15 cellular contexts compared by ENCODE assay signal in the genomic region with DNA sequence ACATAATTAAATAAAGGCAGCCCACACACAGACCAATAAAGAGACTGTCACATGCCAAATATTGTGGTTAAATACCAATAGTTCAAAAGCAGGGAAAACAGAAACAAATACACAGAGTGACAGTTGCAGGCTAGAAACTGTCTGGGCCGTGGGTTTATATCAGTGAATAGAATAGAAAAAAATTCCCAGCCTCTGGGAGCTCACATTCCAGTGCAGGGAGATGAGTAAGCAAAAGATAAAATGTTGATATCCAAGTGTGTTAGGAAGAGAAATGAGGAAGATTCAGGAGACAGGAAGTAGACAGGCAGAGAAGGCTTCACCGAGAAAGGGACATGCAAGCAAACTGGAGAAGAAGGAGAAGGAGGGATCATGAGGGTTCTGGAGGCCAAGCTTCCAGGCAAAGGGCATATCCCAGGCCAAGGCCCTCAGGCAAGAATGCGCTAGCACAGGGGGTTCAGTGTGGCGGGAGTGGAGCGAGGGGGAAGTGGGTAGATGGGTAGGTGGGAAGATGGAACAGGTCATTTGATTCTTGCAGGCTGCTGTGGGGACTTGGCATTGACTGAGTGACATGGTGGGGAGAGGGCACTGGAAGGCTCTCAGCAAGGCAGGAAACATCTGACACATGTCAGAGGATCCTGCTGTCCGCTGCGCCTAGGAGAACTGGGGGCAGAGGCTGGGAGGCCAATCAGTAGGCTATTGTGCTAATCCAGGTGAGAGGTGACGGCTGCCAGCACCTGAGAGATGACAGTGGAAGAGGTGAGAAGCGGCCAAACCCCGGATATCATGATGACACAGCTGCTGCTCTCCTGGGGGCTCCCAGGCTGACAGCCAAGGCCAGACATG.
DNase-seq lines count a peak whose midpoint lies in the region; ATAC-seq and TF ChIP-seq lines count a peak whose summit lies in the region.
"Had no signal": no experiment of that assay in that cellular context is flagged by ENCODE, and none has a peak within 500 bp of the region (broad histone marks: within the 10 kb centered on the region; RNA-seq: fewer than 3 reads in every experiment).

No MANE protein-coding gene starts in this region.

- peak overlapping the region in 1 of 2 experiments; percentile 62 for H3K14ac ChIP-seq in mesenchymal stem cell (ENCODE audit: low read length in 2 of 2)

- H2AK5ac ChIP-seq in mesenchymal stem cell (ENCODE audit: low read length, severe bottlenecking) = no peak overlapping the region

- peak overlapping the region; percentile 14 for H3K9ac ChIP-seq in mesenchymal stem cell (ENCODE audit: low read length)

- no peak overlapping the region for H3K4me3 Mint-ChIP-seq in CD8-positive, alpha-beta T cell
- H3K4me3 Mint-ChIP-seq: activated naive CD8-positive, alpha-beta T cell treated with anti-CD3 and anti-CD28 coated beads for 36 hours; B cell; stimulated activated effector memory CD8-positive, alpha-beta T cell treated with anti-CD3 and anti-CD28 coated beads, Interleukin-12 subunit alpha, Interleukin-12 subunit beta, amount 100 ng/mL, for 72 hours; WTC11 had no signal

- peak overlapping the region; percentile 66 for H2BK15ac ChIP-seq in mesenchymal stem cell (ENCODE audit: low read depth, poor library complexity, severe bottlenecking)

- H3K4me2 ChIP-seq in mesenchymal stem cell (ENCODE audit: low read length, poor library complexity, severe bottlenecking) = no peak overlapping the region

- H3K27me3 ChIP-seq in adrenal gland (no peaks in the 10 kb centered on the region), mesenchymal stem cell (ENCODE audit: control insufficient read depth in 1 of 2, insufficient read depth in 1 of 2, low read length in 2 of 2) (peaks cover 8 to 9% of the 10 kb centered on the region in 2 experiments)
- H3K27me3 ChIP-seq in CD8-positive, alpha-beta T cell (ENCODE audit: insufficient read depth, low read length) = no peaks in the 10 kb centered on the region

- POLR2A ChIA-PET in CD8-positive, alpha-beta T cell (lab: Charles Lee) = no interaction called here

- ATAC-seq in GM19463 (IDR thresholded peaks at IDR 0.05; ENCODE audit: unreplicated experiment) = no peak
- ATAC-seq in CD8-positive, alpha-beta T cell = no peak
- ATAC-seq: PC-3; stimulated activated effector memory CD8-positive, alpha-beta T cell treated with anti-CD3 and anti-CD28 coated beads, Interleukin-12 subunit alpha, Interleukin-12 subunit beta, amount 100 ng/mL, for 72 hours; WTC11 had no signal

- CTCF ChIA-PET in CD8-positive, alpha-beta T cell (lab: Charles Lee) = no interaction called here

- H3K4me3 ChIP-seq in adrenal gland (peak overlapping the region in 1 of 4 donors; percentile 15), mesenchymal stem cell (ENCODE audit: insufficient read depth in 1 of 2, low read depth in 1 of 2, low read length in 2 of 2) (no peak overlapping the region)
- H3K4me3 ChIP-seq in CD8-positive, alpha-beta T cell (ENCODE audit: low read depth, low read length) = no peak overlapping the region
- H3K4me3 ChIP-seq: lung had no signal

- H3K4me1 Mint-ChIP-seq in CD8-positive, alpha-beta T cell (ENCODE audit: low read depth) = no peaks in the 10 kb centered on the region
- H3K4me1 Mint-ChIP-seq: activated naive CD8-positive, alpha-beta T cell treated with anti-CD3 and anti-CD28 coated beads for 36 hours; B cell had no signal

- H4K8ac ChIP-seq in mesenchymal stem cell (ENCODE audit: low read length) = peak overlapping the region; percentile 9

- H3K4me1 ChIP-seq in adrenal gland (replicated peaks in 1 of 2) = peaks cover 13 to 18% of the 10 kb centered on the region in 2 donors
- H3K4me1 ChIP-seq in mesenchymal stem cell (ENCODE audit: control insufficient read depth, insufficient read depth, low read depth, low read length) = peaks cover 6% of the 10 kb centered on the region
- H3K4me1 ChIP-seq in CD8-positive, alpha-beta T cell (ENCODE audit: insufficient read depth, low read length) = no peaks in the 10 kb centered on the region

- TF ChIP-seq CTCF in adrenal gland (IDR thresholded peaks at IDR 0.05) = no peak
- TF ChIP-seq CTCF in CD8-positive, alpha-beta T cell (IDR thresholded peaks at IDR 0.05) = no peak

- H2BK12ac ChIP-seq in mesenchymal stem cell (ENCODE audit: low read length in 2 of 2) = peak overlapping the region; percentile 29 to 73

- no peak for TF ChIP-seq POLR2A in adrenal gland (IDR thresholded peaks at IDR 0.05)

- peaks cover 14% of the 10 kb centered on the region for H3K27me3 Mint-ChIP-seq in CD8-positive, alpha-beta T cell (ENCODE audit: low read depth)
- H3K27me3 Mint-ChIP-seq: activated naive CD8-positive, alpha-beta T cell treated with anti-CD3 and anti-CD28 coated beads for 36 hours had no signal

- H2BK5ac ChIP-seq in mesenchymal stem cell (ENCODE audit: low read depth, low read length, poor library complexity, severe bottlenecking) = no peak overlapping the region

- no peak overlapping the region for H3K23ac ChIP-seq in mesenchymal stem cell (ENCODE audit: low read length in 2 of 2)

- H3K9me3 ChIP-seq in adrenal gland (replicated peaks in 1 of 3) (no peaks in the 10 kb centered on the region), mesenchymal stem cell (ENCODE audit: control insufficient read depth, low read length) (no peaks in the 10 kb centered on the region)
- H3K9me3 ChIP-seq in CD8-positive, alpha-beta T cell (ENCODE audit: low read length) = no peaks in the 10 kb centered on the region

- intact Hi-C loops in adrenal gland (cut with DNase I) = loop anchor here in 1 of 2 donors (10.0 kb wide), 1 partner anchor 55 kb away; no protein-coding TSS in a partner anchor
- intact Hi-C loops in CD8-positive, alpha-beta T cell (cut with DNase I, micrococcal nuclease) = no loop called here

- H3K27ac ChIP-seq in adrenal gland (peak overlapping the region in 4 of 5 donors; percentile 33 to 87 (median 62)), mesenchymal stem cell (ENCODE audit: low read length, poor library complexity, severe bottlenecking) (no peak overlapping the region)
- no peak overlapping the region for H3K27ac ChIP-seq in CD8-positive, alpha-beta T cell (ENCODE audit: low read depth, low read length)

- H3K4ac ChIP-seq in mesenchymal stem cell (ENCODE audit: low read depth in 1 of 2, low read length in 2 of 2) = peak overlapping the region; percentile 71 to 74

- H3K36me3 ChIP-seq in adrenal gland (replicated peaks in 1 of 2) = no peaks in the 10 kb centered on the region
- no peaks in the 10 kb centered on the region for H3K36me3 ChIP-seq in mesenchymal stem cell (ENCODE audit: control insufficient read depth in 1 of 2, insufficient read depth in 2 of 2, low read depth in 1 of 2, low read length in 2 of 2)
- H3K36me3 ChIP-seq in CD8-positive, alpha-beta T cell (ENCODE audit: insufficient read depth, low read length) = no peaks in the 10 kb centered on the region

- peak overlapping the region; percentile 36 for H4K91ac ChIP-seq in mesenchymal stem cell (ENCODE audit: low read length)

- H3K79me1 ChIP-seq in mesenchymal stem cell (replicated peaks; ENCODE audit: low read length, poor library complexity, severe bottlenecking) = no peaks in the 10 kb centered on the region

- H2AFZ ChIP-seq in mesenchymal stem cell (ENCODE audit: low read depth, low read length) = peak overlapping the region; percentile 8

- peak overlapping the region; percentile 3 to 79 for H3K18ac ChIP-seq in mesenchymal stem cell (ENCODE audit: low read depth in 1 of 2, low read length in 2 of 2)

- 50 to 69% (median 66%) methylated on average over 10 of the region's 10 CpGs for WGBS in adrenal gland, 4 donors
- WGBS in mesenchymal stem cell = 69% methylated on average over 10 of the region's 10 CpGs

- H3K9me3 Mint-ChIP-seq in CD8-positive, alpha-beta T cell = no peaks in the 10 kb centered on the region
- H3K9me3 Mint-ChIP-seq: activated naive CD8-positive, alpha-beta T cell treated with anti-CD3 and anti-CD28 coated beads for 36 hours; stimulated activated effector memory CD8-positive, alpha-beta T cell treated with anti-CD3 and anti-CD28 coated beads, Interleukin-12 subunit alpha, Interleukin-12 subunit beta, amount 100 ng/mL, for 72 hours had no signal

- no peak overlapping the region for H2BK120ac ChIP-seq in mesenchymal stem cell (ENCODE audit: low read depth, low read length)

- no peaks in the 10 kb centered on the region for H3K36me3 Mint-ChIP-seq in CD8-positive, alpha-beta T cell
- H3K36me3 Mint-ChIP-seq: activated naive CD8-positive, alpha-beta T cell treated with anti-CD3 and anti-CD28 coated beads for 36 hours; stimulated activated effector memory CD8-positive, alpha-beta T cell treated with anti-CD3 and anti-CD28 coated beads, Interleukin-12 subunit alpha, Interleukin-12 subunit beta, amount 100 ng/mL, for 72 hours; WTC11 had no signal

- no peak overlapping the region for H3K27ac Mint-ChIP-seq in CD8-positive, alpha-beta T cell
- H3K27ac Mint-ChIP-seq: activated naive CD8-positive, alpha-beta T cell treated with anti-CD3 and anti-CD28 coated beads for 36 hours; B cell; stimulated activated effector memory CD8-positive, alpha-beta T cell treated with anti-CD3 and anti-CD28 coated beads, Interleukin-12 subunit alpha, Interleukin-12 subunit beta, amount 100 ng/mL, for 72 hours; WTC11 had no signal

- DNase-seq in AG20443 (ENCODE audit: low spot score) (peak; percentile 55), NCI-H146 (lab: John Stamatoyannopoulos, UW) (peak; percentile 99), adrenal gland (no peak), mesenchymal stem cell (peak; percentile 72), HUDEP-2 (lab: John Stamatoyannopoulos, UW; ENCODE audit: unreplicated experiment in 76 of 76) (no peak)
- no peak for DNase-seq in CD8-positive, alpha-beta T cell
- DNase-seq in activated CD8-positive, alpha-beta memory T cell treated with anti-CD3 and anti-CD28 coated beads, Interleukin-2, amount 50 U/mL, for 4 hours = no peak
- DNase-seq: activated naive CD8-positive, alpha-beta T cell treated with anti-CD3 and anti-CD28 coated beads for 36 hours; KG1; PC-3 had no signal

Comparison
In these comparisons a context has a peak if more than half of its experiments do, and no peak if none do; other contexts are left out.
1. DNase-seq: peak in AG20443 (single experiment), NCI-H146 (single experiment) and mesenchymal stem cell (single experiment); none in adrenal gland (0 of 7), HUDEP-2 (0 of 76), CD8-positive, alpha-beta T cell (0 of 7) and activated CD8-positive, alpha-beta memory T cell treated with anti-CD3 and anti-CD28 coated beads, Interleukin-2, amount 50 U/mL, for 4 hours (single experiment).
2. H3K27ac ChIP-seq: peak in adrenal gland (4 of 5); none in mesenchymal stem cell (single experiment) and CD8-positive, alpha-beta T cell (single experiment).